In genomic region chr7:138468244-138469123, GRCh38 we compare ENCODE assay signal across 2 cellular contexts.
TF ChIP-seq lines count a peak whose summit lies in the region.

No MANE protein-coding gene starts in this region.

TF ChIP-seq in IMR-90, 13 proteins besides CTCF, POLR2A, EP300 and RAD21:
- TF ChIP-seq RFX5 (IDR thresholded peaks at IDR 0.05; ENCODE audit: low read depth, low read length) (no peak), BHLHE40 (IDR thresholded peaks at IDR 0.05; ENCODE audit: low read depth, low read length) (no peak), CHD1 (IDR thresholded peaks at IDR 0.05; ENCODE audit: low read depth, low read length) (no peak), CEBPB (IDR thresholded peaks at IDR 0.05; ENCODE audit: low read depth, low read length) (no peak), SMC3 (IDR thresholded peaks at IDR 0.05; ENCODE audit: low read depth, low read length) (no peak), MAFK (IDR thresholded peaks at IDR 0.05; ENCODE audit: low read depth, low read length) (no peak), ELK1 (IDR thresholded peaks at IDR 0.05; ENCODE audit: borderline replicate concordance, low read depth, low read length) (no peak), USF2 (IDR thresholded peaks at IDR 0.05; ENCODE audit: low read depth, low read length) (no peak), RCOR1 (IDR thresholded peaks at IDR 0.05; ENCODE audit: insufficient replicate concordance, low read length) (no peak), NFE2L2 (IDR thresholded peaks at IDR 0.05; ENCODE audit: low read depth, low read length) (no peak), MXI1 (IDR thresholded peaks at IDR 0.05; ENCODE audit: borderline replicate concordance, low read depth, low read length) (no peak), FOS (IDR thresholded peaks at IDR 0.05; ENCODE audit: low read depth, low read length) (no peak), MAZ (IDR thresholded peaks at IDR 0.05; ENCODE audit: borderline replicate concordance, low read depth, low read length) (no peak)

TF ChIP-seq in K562, 482 proteins besides CTCF, POLR2A, EP300 and RAD21:
- TF ChIP-seq TEAD1 (CRISPR knock-in tag; IDR thresholded peaks at IDR 0.05) (no peak), RBFOX2 (IDR thresholded peaks at IDR 0.05; ENCODE audit: low read depth, low read length) (0 out of 2 replicates have a peak, but pooled peaks have one; percentile 6)
